In genomic region chr2:98601532-98602132, GRCh38 we compare ENCODE assay signal across 8 cellular contexts. TPM values are rescaled to one million over a fixed set of nuclear protein-coding genes. Genes with fewer than 3 reads are reported as not detected.
DNase-seq lines count a peak whose midpoint lies in the region; ATAC-seq and TF ChIP-seq lines count a peak whose summit lies in the region.

No MANE protein-coding gene starts in this region.

- H3K27me3 ChIP-seq in heart left ventricle = no peaks in the 10 kb centered on the region

- TF ChIP-seq CTCF in LNCAP (IDR thresholded peaks at IDR 0.05) = peak; percentile 60
- peak; percentile 80 for TF ChIP-seq CTCF in VCaP (conservative IDR thresholded peaks at IDR 0.05)
- peak; percentile 42 to 71 (median 57) for TF ChIP-seq CTCF in heart left ventricle (IDR thresholded peaks at IDR 0.05)

- no peak overlapping the region for H3K4me3 ChIP-seq in heart left ventricle

- peaks cover 0 to 83% (median 66%) of the 10 kb centered on the region in 9 donors for H3K36me3 ChIP-seq in heart left ventricle

- no peaks in the 10 kb centered on the region for H3K9me3 ChIP-seq in heart left ventricle

- intact Hi-C loops in heart left ventricle (cut with DNase I) = loop anchor here in 8 of 10 donors (2.0 to 10.0 kb wide), 4 partner anchors 157 to 189 kb away; partner anchors contain the start of gene INPP4A (in 2 of the 8)

- 57 to 77% (median 70%) methylated on average over 3 of the region's 3 CpGs for WGBS in heart left ventricle, 4 donors

- TF ChIP-seq POLR2A in heart left ventricle (IDR thresholded peaks at IDR 0.05) = no peak

- no peak overlapping the region for H3K27ac ChIP-seq in VCaP
- H3K27ac ChIP-seq in heart left ventricle = no peak overlapping the region

- ATAC-seq in GM19463 (IDR thresholded peaks at IDR 0.05; ENCODE audit: unreplicated experiment) (peak; percentile 76), heart left ventricle (peak; percentile 63 to 86 (median 82)), GM18870 (IDR thresholded peaks at IDR 0.05; ENCODE audit: unreplicated experiment) (no peak)

- peaks cover 2 to 27% (median 15%) of the 10 kb centered on the region in 12 donors for H3K4me1 ChIP-seq in heart left ventricle

- DNase-seq in DMS 273 treated with DMSO at 0.1 percent for 48 hours (lab: John Stamatoyannopoulos, UW) (peak; percentile 4), heart left ventricle (no peak), superior temporal gyrus (ENCODE audit: extremely low spot score) (peak; percentile 33)
- DNase-seq in activated CD4-positive, alpha-beta T cell treated with anti-CD3 and anti-CD28 coated beads, Interleukin-2, amount 50 U/mL, for 4 hours = no peak

RNA-seq across cellular contexts. Expression of gene COA5, which starts 6.7 kb away (rescaled TPM):
- total RNA-seq in heart left ventricle = 10 to 100 TPM; 19.6 to 33.5 (median 27.7) TPM
- polyA plus RNA-seq in heart left ventricle = 10 to 100 TPM; 23.2 to 39.5 TPM

RNA-seq across cellular contexts. Expression of gene UNC50, which starts 6.8 kb away (rescaled TPM):
- total RNA-seq in heart left ventricle = 10 to 100 TPM; 22.3 to 31.4 (median 25.6) TPM
- 10 to 100 TPM; 36.9 to 37.0 TPM for polyA plus RNA-seq in heart left ventricle

Comparison
In these comparisons a context has a peak if more than half of its experiments do, and no peak if none do; other contexts are left out.
1. DNase-seq: peak in DMS 273 treated with DMSO at 0.1 percent for 48 hours (single experiment) and superior temporal gyrus (single experiment); none in heart left ventricle (0 of 5) and activated CD4-positive, alpha-beta T cell treated with anti-CD3 and anti-CD28 coated beads, Interleukin-2, amount 50 U/mL, for 4 hours (0 of 2).
2. Peak in every context shown above with its lines, with median percentiles within 50 percentile points of each other: CTCF ChIP-seq.